ENCODE assay signal across 8 cellular contexts in the genomic region with DNA sequence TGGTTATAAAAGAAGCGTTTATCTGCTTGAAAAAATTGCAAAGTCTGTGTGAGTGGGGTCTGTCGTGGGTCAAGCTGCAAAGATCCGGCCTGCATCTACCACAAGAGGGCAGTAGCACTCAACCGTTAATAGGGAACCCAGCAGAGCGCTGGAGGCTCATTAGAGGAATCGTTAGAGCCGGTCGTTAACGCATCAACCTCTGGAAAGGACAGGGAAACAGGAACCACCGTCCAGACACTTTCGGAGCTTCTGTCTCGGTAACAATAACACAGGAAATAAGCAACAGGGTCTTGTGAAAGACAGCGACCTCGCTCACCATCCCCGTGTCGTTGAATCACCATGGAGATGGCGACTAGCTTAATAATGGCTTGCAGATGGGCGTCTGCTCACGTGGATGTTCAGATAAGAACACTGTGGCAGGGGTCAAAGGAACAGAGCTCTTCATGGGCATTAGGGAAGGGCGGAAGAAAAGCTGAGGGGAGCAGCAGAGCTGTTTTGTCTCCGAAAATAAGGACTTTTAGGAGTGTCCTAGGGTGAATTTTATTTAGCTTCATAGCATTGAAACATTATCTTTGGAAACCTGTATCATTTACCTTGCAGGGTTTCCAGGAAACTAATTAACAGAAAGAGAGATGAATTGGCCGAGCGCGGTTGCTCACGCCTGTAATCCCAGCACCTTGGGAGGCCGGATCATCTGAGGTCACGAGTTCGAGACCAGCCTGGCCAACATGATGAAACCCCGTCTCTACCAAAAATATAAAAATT. TPM values are rescaled to one million over a fixed set of nuclear protein-coding genes. Genes with fewer than 3 reads are reported as not detected.
A peak's percentile ranks its signal among the peaks of the same experiment; 100 is the strongest.
DNase-seq lines count a peak whose midpoint lies in the region; ATAC-seq and TF ChIP-seq lines count a peak whose summit lies in the region.

No MANE protein-coding gene starts in this region.

- peaks cover 17% of the 10 kb centered on the region for H3K27me3 Mint-ChIP-seq in activated T-helper 1 cell treated with anti-CD3 and anti-CD28 coated beads, Interleukin-12 subunit alpha, Interleukin-12 subunit beta, Interleukin-2, Interleukin-4 antibody, amounts not matched to agents 30 ng/mL and 10 ng/mL and 1 ng/mL, durations not matched to agents 14 hours and 24 hours and 36 hours (ENCODE audit: insufficient read depth)
- peaks cover 0 to 7% (median 5%) of the 10 kb centered on the region in 5 donors for H3K27me3 Mint-ChIP-seq in naive thymus-derived CD8-positive, alpha-beta T cell
- H3K27me3 Mint-ChIP-seq in stimulated activated naive B cell treated with anti-CD40 and anti-IgM and Interleukin-4, amounts not matched to agents 10 μg/mL and 1 μg/mL and 100 μg/mL, for 72 hours, result peaks cover 4 to 5% of the 10 kb centered on the region in 2 donors

- TF ChIP-seq CTCF in GM13976 (IDR thresholded peaks at IDR 0.05; ENCODE audit: borderline replicate concordance, control extremely low read depth, extremely low read depth, insufficient read depth, missing control alignments), result peak; percentile 84
- peak; percentile 94 for TF ChIP-seq CTCF in fibroblast of the aortic adventitia (IDR thresholded peaks at IDR 0.05; ENCODE audit: insufficient read depth, low read length)

- H3K4me3 Mint-ChIP-seq in activated T-helper 1 cell treated with anti-CD3 and anti-CD28 coated beads, Interleukin-12 subunit alpha, Interleukin-12 subunit beta, Interleukin-2, Interleukin-4 antibody, amounts not matched to agents 30 ng/mL and 10 ng/mL and 1 ng/mL, durations not matched to agents 14 hours and 24 hours and 36 hours, result peak overlapping the region; percentile 82
- H3K4me3 Mint-ChIP-seq in naive thymus-derived CD8-positive, alpha-beta T cell, result peak overlapping the region; percentile 80 to 91 (median 86)
- H3K4me3 Mint-ChIP-seq in stimulated activated naive B cell treated with anti-CD40 and anti-IgM and Interleukin-4, amounts not matched to agents 10 μg/mL and 1 μg/mL and 100 μg/mL, for 72 hours, result peak overlapping the region; percentile 73 to 85

- H3K4me3 ChIP-seq in Karpas-422 (ENCODE audit: low read length), result peak overlapping the region; percentile 63
- H3K4me3 ChIP-seq in fibroblast of the aortic adventitia (ENCODE audit: low read depth, low read length), result peak overlapping the region; percentile 59

- H3K4me1 ChIP-seq in Karpas-422 (ENCODE audit: low read length), result peaks cover 17% of the 10 kb centered on the region

- no peaks in the 10 kb centered on the region for H3K9me3 ChIP-seq in Karpas-422 (ENCODE audit: low read length)

- H3K4me1 Mint-ChIP-seq in activated T-helper 1 cell treated with anti-CD3 and anti-CD28 coated beads, Interleukin-12 subunit alpha, Interleukin-12 subunit beta, Interleukin-2, Interleukin-4 antibody, amounts not matched to agents 30 ng/mL and 10 ng/mL and 1 ng/mL, durations not matched to agents 14 hours and 24 hours and 36 hours (ENCODE audit: low read depth), result peaks cover 6% of the 10 kb centered on the region
- peaks cover 4 to 6% (median 6%) of the 10 kb centered on the region in 4 donors for H3K4me1 Mint-ChIP-seq in naive thymus-derived CD8-positive, alpha-beta T cell
- H3K4me1 Mint-ChIP-seq in stimulated activated naive B cell treated with anti-CD40 and anti-IgM and Interleukin-4, amounts not matched to agents 10 μg/mL and 1 μg/mL and 100 μg/mL, for 72 hours, result peaks cover 5 to 6% of the 10 kb centered on the region in 2 donors

- no peak overlapping the region for H3K27ac Mint-ChIP-seq in activated T-helper 1 cell treated with anti-CD3 and anti-CD28 coated beads, Interleukin-12 subunit alpha, Interleukin-12 subunit beta, Interleukin-2, Interleukin-4 antibody, amounts not matched to agents 30 ng/mL and 10 ng/mL and 1 ng/mL, durations not matched to agents 14 hours and 24 hours and 36 hours
- H3K27ac Mint-ChIP-seq in naive thymus-derived CD8-positive, alpha-beta T cell, result peak overlapping the region in 5 of 10 donors; percentile 2 to 78 (median 23)
- H3K27ac Mint-ChIP-seq in stimulated activated naive B cell treated with anti-CD40 and anti-IgM and Interleukin-4, amounts not matched to agents 10 μg/mL and 1 μg/mL and 100 μg/mL, for 72 hours, result peak overlapping the region; percentile 16

- H3K79me2 ChIP-seq in Karpas-422 (ENCODE audit: low read length), result no peaks in the 10 kb centered on the region

- peak overlapping the region; percentile 89 for H2AFZ ChIP-seq in Karpas-422 (ENCODE audit: low read length)

- intact Hi-C loops in activated T-helper 1 cell treated with anti-CD3 and anti-CD28 coated beads, Interleukin-12 subunit alpha, Interleukin-12 subunit beta, Interleukin-2, Interleukin-4 antibody, amounts not matched to agents 30 ng/mL and 10 ng/mL and 1 ng/mL, durations not matched to agents 14 hours and 24 hours and 36 hours (cut with micrococcal nuclease), result loop anchor here (1.0 to 2.0 kb wide), 4 partner anchors 12 to 615 kb away; partner anchors contain the start of gene NSRP1

- no peaks in the 10 kb centered on the region for H3K36me3 Mint-ChIP-seq in activated T-helper 1 cell treated with anti-CD3 and anti-CD28 coated beads, Interleukin-12 subunit alpha, Interleukin-12 subunit beta, Interleukin-2, Interleukin-4 antibody, amounts not matched to agents 30 ng/mL and 10 ng/mL and 1 ng/mL, durations not matched to agents 14 hours and 24 hours and 36 hours (ENCODE audit: low read depth)
- no peaks in the 10 kb centered on the region for H3K36me3 Mint-ChIP-seq in naive thymus-derived CD8-positive, alpha-beta T cell
- H3K36me3 Mint-ChIP-seq in stimulated activated naive B cell treated with anti-CD40 and anti-IgM and Interleukin-4, amounts not matched to agents 10 μg/mL and 1 μg/mL and 100 μg/mL, for 72 hours, result no peaks in the 10 kb centered on the region

- H4K20me1 ChIP-seq in Karpas-422 (ENCODE audit: insufficient read depth, low read depth, low read length), result no peaks in the 10 kb centered on the region

- H3K36me3 ChIP-seq in Karpas-422 (ENCODE audit: insufficient read depth, low read length), result no peaks in the 10 kb centered on the region

- H3K9me3 Mint-ChIP-seq in activated T-helper 1 cell treated with anti-CD3 and anti-CD28 coated beads, Interleukin-12 subunit alpha, Interleukin-12 subunit beta, Interleukin-2, Interleukin-4 antibody, amounts not matched to agents 30 ng/mL and 10 ng/mL and 1 ng/mL, durations not matched to agents 14 hours and 24 hours and 36 hours, result no peaks in the 10 kb centered on the region
- H3K9me3 Mint-ChIP-seq in naive thymus-derived CD8-positive, alpha-beta T cell, result no peaks in the 10 kb centered on the region
- no peaks in the 10 kb centered on the region for H3K9me3 Mint-ChIP-seq in stimulated activated naive B cell treated with anti-CD40 and anti-IgM and Interleukin-4, amounts not matched to agents 10 μg/mL and 1 μg/mL and 100 μg/mL, for 72 hours

- peak overlapping the region; percentile 52 for H3K9ac ChIP-seq in Karpas-422 (ENCODE audit: low read length)

- H3K9me2 ChIP-seq in Karpas-422 (replicated peaks; ENCODE audit: insufficient read depth, low read length), result no peaks in the 10 kb centered on the region

- peak overlapping the region; percentile 74 for H3K4me2 ChIP-seq in Karpas-422 (ENCODE audit: low read depth, low read length, poor library complexity, severe bottlenecking)

- H3K27me3 ChIP-seq in Karpas-422 (ENCODE audit: low read length), result no peaks in the 10 kb centered on the region

- in situ Hi-C loops in GM13976 (cut with MboI; ENCODE audit: low sequenced_read_pairs, unreplicated experiment), result loop anchor here (5.0 to 25.0 kb wide), 2 partner anchors 233 to 608 kb away; no protein-coding TSS in a partner anchor

- POLR2A ChIA-PET in naive thymus-derived CD8-positive, alpha-beta T cell (lab: Charles Lee), result interaction anchor here (0.5 to 1.9 kb wide), 7 partner anchors 8 to 820 kb away, joined by 3 to 5 read pairs (median 3); no protein-coding TSS in a partner anchor

- peak; percentile 95 to 99 for ATAC-seq in naive thymus-derived CD8-positive, alpha-beta T cell
- peak; percentile 98 for ATAC-seq in stimulated activated naive B cell treated with anti-CD40 and anti-IgM and Interleukin-4, amounts not matched to agents 10 μg/mL and 1 μg/mL and 100 μg/mL, for 72 hours (replicated peaks)
- no peak for ATAC-seq in GM19395 (IDR thresholded peaks at IDR 0.05; ENCODE audit: unreplicated experiment)

- DNase-seq in GM13976 (ENCODE audit: low spot score) (peak; percentile 66), Karpas-422 (peak; percentile 93), RKO (ENCODE audit: low spot score) (peak; percentile 83), fibroblast of the aortic adventitia (ENCODE audit: low read depth) (peak; percentile 89)
- DNase-seq in activated T-helper 1 cell treated with anti-CD3 and anti-CD28 coated beads, Interleukin-12 subunit alpha, Interleukin-12 subunit beta, Interleukin-2, Interleukin-4 antibody, amounts not matched to agents 30 ng/mL and 10 ng/mL and 1 ng/mL, durations not matched to agents 14 hours and 24 hours and 36 hours (ENCODE audit: low spot score), result peak; percentile 58
- DNase-seq in naive thymus-derived CD8-positive, alpha-beta T cell, result peak; percentile 25 to 84 (median 62)
- DNase-seq in stimulated activated naive B cell treated with anti-CD40 and anti-IgM and Interleukin-4, amounts not matched to agents 10 μg/mL and 1 μg/mL and 100 μg/mL, for 72 hours, result peak; percentile 58

- no peak overlapping the region for H3K27ac ChIP-seq in Karpas-422 (ENCODE audit: low read length)

RNA-seq across cellular contexts. Expression of gene NSRP1, which starts 11.9 kb away (rescaled TPM):
- total RNA-seq in Karpas-422 (2014; rRNA removed; shearing (Covaris generic); ENCODE audit: low replicate concordance), result 13.9 and 14.2 TPM in 2 replicates
- total RNA-seq in activated T-helper 1 cell treated with anti-CD3 and anti-CD28 coated beads, Interleukin-12 subunit alpha, Interleukin-12 subunit beta, Interleukin-2, Interleukin-4 antibody, amounts not matched to agents 30 ng/mL and 10 ng/mL and 1 ng/mL, durations not matched to agents 14 hours and 24 hours and 36 hours, result 32.4 and 35.3 TPM in 2 replicates
- 13.4 and 22.1 TPM in 2 replicates for total RNA-seq in fibroblast of the aortic adventitia (ENCODE audit: low replicate concordance)
- total RNA-seq in naive thymus-derived CD8-positive, alpha-beta T cell, result 10 to 100 TPM; 34.0 to 36.5 TPM
- polyA plus RNA-seq in naive thymus-derived CD8-positive, alpha-beta T cell, result 10 to 100 TPM; 15.1 to 40.6 (median 28.2) TPM
